ENCODE assay signal across 20 cellular contexts in genomic region chr10:71465576-71466252, GRCh38.
"Had no signal": no experiment of that assay in that cellular context is flagged by ENCODE, and none has a peak within 500 bp of the region (broad histone marks: within the 10 kb centered on the region; RNA-seq: fewer than 3 reads in every experiment).

No MANE protein-coding gene starts in this region.

- H3K27me3 ChIP-seq: colonic mucosa, gastroesophageal sphincter, upper lobe of right lung had no signal

- H3K27ac ChIP-seq: colonic mucosa, gastroesophageal sphincter, lower lobe of right lung, prostate gland, thoracic aorta, upper lobe of right lung had no signal

- H3K36me3 ChIP-seq: colonic mucosa, gastroesophageal sphincter, lower lobe of right lung, prostate gland, thoracic aorta, upper lobe of right lung had no signal

- H3K27ac Mint-ChIP-seq: activated B cell treated with CpG ODN at 0.5 μM for 24 hours; activated CD4-positive, alpha-beta memory T cell treated with anti-CD3 and anti-CD28 coated beads for 36 hours; activated naive CD8-positive, alpha-beta T cell treated with anti-CD3 and anti-CD28 coated beads, Interleukin-2, amount 10 ng/mL, durations not matched to agents 7 days and 5 days; activated T-helper 2 cell treated with anti-CD3 and anti-CD28 coated beads, Interferon-gamma antibody, Interleukin-2, Interleukin-4, amounts not matched to agents 10 μg/mL and 5 μg/mL and 100 μg/mL, durations not matched to agents 14 hours and 24 hours and 36 hours; nephron; stimulated activated memory B cell treated with anti-CD40 and anti-IgM and Interleukin-4, amounts not matched to agents 10 μg/mL and 1 μg/mL and 100 μg/mL, for 72 hours had no signal

- H3K4me1 Mint-ChIP-seq: activated B cell treated with CpG ODN at 0.5 μM for 24 hours; activated naive CD8-positive, alpha-beta T cell treated with anti-CD3 and anti-CD28 coated beads, Interleukin-2, amount 10 ng/mL, durations not matched to agents 7 days and 5 days; central memory CD8-positive, alpha-beta T cell; stimulated activated memory B cell treated with anti-CD40 and anti-IgM and Interleukin-4, amounts not matched to agents 10 μg/mL and 1 μg/mL and 100 μg/mL, for 72 hours had no signal

- H3K36me3 Mint-ChIP-seq: activated CD4-positive, alpha-beta memory T cell treated with anti-CD3 and anti-CD28 coated beads for 36 hours; activated naive CD8-positive, alpha-beta T cell treated with anti-CD3 and anti-CD28 coated beads, Interleukin-2, amount 10 ng/mL, durations not matched to agents 7 days and 5 days; stimulated activated memory B cell treated with anti-CD40 and anti-IgM and Interleukin-4, amounts not matched to agents 10 μg/mL and 1 μg/mL and 100 μg/mL, for 72 hours had no signal

- H3K4me3 Mint-ChIP-seq: activated B cell treated with CpG ODN at 0.5 μM for 24 hours; activated CD4-positive, alpha-beta memory T cell treated with anti-CD3 and anti-CD28 coated beads for 36 hours; activated naive CD8-positive, alpha-beta T cell treated with anti-CD3 and anti-CD28 coated beads, Interleukin-2, amount 10 ng/mL, durations not matched to agents 7 days and 5 days; central memory CD8-positive, alpha-beta T cell; nephron; stimulated activated memory B cell treated with anti-CD40 and anti-IgM and Interleukin-4, amounts not matched to agents 10 μg/mL and 1 μg/mL and 100 μg/mL, for 72 hours had no signal

- H3K27me3 Mint-ChIP-seq: activated CD4-positive, alpha-beta memory T cell treated with anti-CD3 and anti-CD28 coated beads for 36 hours had no signal

- H3K4me1 ChIP-seq: colonic mucosa, gastroesophageal sphincter, lower lobe of right lung, prostate gland, upper lobe of right lung had no signal

- H3K4me3 ChIP-seq: colonic mucosa, gastroesophageal sphincter, lower lobe of right lung, prostate gland, thoracic aorta, upper lobe of right lung had no signal

- DNase-seq: activated B cell treated with CpG ODN at 0.5 μM for 24 hours; activated CD4-positive, alpha-beta memory T cell treated with anti-CD3 and anti-CD28 coated beads for 36 hours; activated CD4-positive, alpha-beta T cell treated with anti-CD3 and anti-CD28 coated beads for 4 hours; activated naive CD4-positive, alpha-beta T cell treated with Interleukin-2 at 50 U/mL for 16 hours; activated naive CD8-positive, alpha-beta T cell treated with anti-CD3 and anti-CD28 coated beads, Interleukin-2, amount 10 ng/mL, durations not matched to agents 7 days and 5 days; amygdala; colonic mucosa; erythroblast; lower lobe of right lung; stimulated activated CD4-positive, alpha-beta T cell treated with anti-CD3 and anti-CD28 coated beads, Interleukin-4, amount 100 ng/mL, for 24 hours; upper lobe of right lung had no signal

- H3K9me3 Mint-ChIP-seq: activated B cell treated with CpG ODN at 0.5 μM for 24 hours; activated CD4-positive, alpha-beta memory T cell treated with anti-CD3 and anti-CD28 coated beads for 36 hours; activated naive CD8-positive, alpha-beta T cell treated with anti-CD3 and anti-CD28 coated beads, Interleukin-2, amount 10 ng/mL, durations not matched to agents 7 days and 5 days; activated T-helper 2 cell treated with anti-CD3 and anti-CD28 coated beads, Interferon-gamma antibody, Interleukin-2, Interleukin-4, amounts not matched to agents 10 μg/mL and 5 μg/mL and 100 μg/mL, durations not matched to agents 14 hours and 24 hours and 36 hours; central memory CD8-positive, alpha-beta T cell; nephron; stimulated activated memory B cell treated with anti-CD40 and anti-IgM and Interleukin-4, amounts not matched to agents 10 μg/mL and 1 μg/mL and 100 μg/mL, for 72 hours had no signal

- ATAC-seq: gastroesophageal sphincter; lower lobe of right lung; sciatic nerve; stimulated activated memory B cell treated with anti-CD40 and anti-IgM and Interleukin-4, amounts not matched to agents 10 μg/mL and 1 μg/mL and 100 μg/mL, for 72 hours; upper lobe of right lung had no signal

- H3K9me3 ChIP-seq: colonic mucosa, gastroesophageal sphincter, lower lobe of right lung, prostate gland, thoracic aorta, upper lobe of right lung had no signal

- FAIRE-seq: endometrium had no signal
